In genomic region chr14:96136361-96136760, GRCh38 we compare ENCODE assay signal across 14 cellular contexts.
DNase-seq lines count a peak whose midpoint lies in the region; TF ChIP-seq lines count a peak whose summit lies in the region.
"Had no signal": no experiment of that assay in that cellular context is flagged by ENCODE, and none has a peak within 500 bp of the region (broad histone marks: within the 10 kb centered on the region; RNA-seq: fewer than 3 reads in every experiment).

No MANE protein-coding gene starts in this region.

- peaks cover 13% of the 10 kb centered on the region for H3K4me1 Mint-ChIP-seq in Calu3 (ENCODE audit: low read depth, unreplicated experiment)
- H3K4me1 Mint-ChIP-seq: CD8-positive, alpha-beta memory T cell; endodermal cell; H9 had no signal

- intact Hi-C loops in Calu3 (cut with micrococcal nuclease; ENCODE audit: unreplicated experiment) = no loop called here

- peaks cover 7% of the 10 kb centered on the region for H3K9me3 Mint-ChIP-seq in Calu3 (ENCODE audit: low read depth, unreplicated experiment)

- peaks cover 16% of the 10 kb centered on the region for H3K27me3 Mint-ChIP-seq in Calu3 (ENCODE audit: unreplicated experiment)

- no peaks in the 10 kb centered on the region for H3K4me1 ChIP-seq in suprapubic skin

- H3K36me3 ChIP-seq in suprapubic skin = no peaks in the 10 kb centered on the region

- no peak for TF ChIP-seq POLR2A in suprapubic skin (IDR thresholded peaks at IDR 0.05)

- CTCF ChIA-PET in Calu3 (lab: Charles Lee) = no interaction called here

- no peak overlapping the region for H3K27ac ChIP-seq in suprapubic skin

- in situ Hi-C loops in astrocyte of the spinal cord (cut with HindIII; ENCODE audit: low sequenced_read_pairs) = no loop called here

- H3K4me3 ChIP-seq in astrocyte of the spinal cord (ENCODE audit: low read depth, low read length) = no peak overlapping the region
- no peak overlapping the region for H3K4me3 ChIP-seq in suprapubic skin

- peak; percentile 25 for DNase-seq in Calu3
- DNase-seq in M059J (ENCODE audit: low read depth) = peak; percentile 91
- peak; percentile 64 for DNase-seq in astrocyte of the spinal cord (ENCODE audit: low read depth, low spot score)
- peak; percentile 75 for DNase-seq in kidney tubule cell (ENCODE audit: low spot score)
- no peak for DNase-seq in HPDE6-E6E7 (ENCODE audit: extremely low spot score)
- no peak for DNase-seq in suprapubic skin (ENCODE audit: low spot score in 2 of 2)
- no peak for DNase-seq in NCI-H345 treated with DMSO at 0.1 percent for 48 hours (lab: John Stamatoyannopoulos, UW; ENCODE audit: unreplicated experiment)
- no peak for DNase-seq in T-helper 2 cell
- DNase-seq: CD8-positive, alpha-beta memory T cell; endodermal cell; H9; NCI-H2081 treated with DMSO at 0.1 percent for 48 hours; retina; stimulated activated CD4-positive, alpha-beta T cell treated with anti-CD3 and anti-CD28 coated beads, Interleukin-4, amount 100 ng/mL, for 24 hours had no signal

- 31% methylated on average over 3 of the region's 3 CpGs for WGBS in suprapubic skin

- H3K27me3 ChIP-seq in suprapubic skin = peaks cover 4% of the 10 kb centered on the region

- no peak for TF ChIP-seq EP300 in suprapubic skin (IDR thresholded peaks at IDR 0.05)

- H3K36me3 Mint-ChIP-seq in Calu3 (ENCODE audit: insufficient read depth, unreplicated experiment) = peaks cover 5% of the 10 kb centered on the region
- H3K36me3 Mint-ChIP-seq: CD8-positive, alpha-beta memory T cell had no signal

- BruUV-seq in Calu3 (replicated peaks; lab: Mats Ljungman, UMichigan) = no TSS peak

- no peaks in the 10 kb centered on the region for H3K9me3 ChIP-seq in suprapubic skin

- no peak overlapping the region for H3K27ac Mint-ChIP-seq in Calu3 (ENCODE audit: unreplicated experiment)
- H3K27ac Mint-ChIP-seq: CD8-positive, alpha-beta memory T cell; endodermal cell; H9 had no signal

- TF ChIP-seq CTCF in Calu3 (IDR thresholded peaks at IDR 0.05; ENCODE audit: unreplicated experiment) (no peak), astrocyte of the spinal cord (IDR thresholded peaks at IDR 0.05; ENCODE audit: low read depth, low read length) (no peak), suprapubic skin (IDR thresholded peaks at IDR 0.05) (no peak)

- H3K4me3 Mint-ChIP-seq in Calu3 (ENCODE audit: low read depth, unreplicated experiment) = no peak overlapping the region
- H3K4me3 Mint-ChIP-seq: CD8-positive, alpha-beta memory T cell; endodermal cell; H9 had no signal

Comparison
In these comparisons a context has a peak if more than half of its experiments do, and no peak if none do; other contexts are left out.
1. DNase-seq: peak in Calu3 (single experiment), M059J (single experiment), astrocyte of the spinal cord (single experiment) and kidney tubule cell (single experiment); none in HPDE6-E6E7 (single experiment), suprapubic skin (0 of 2), NCI-H345 treated with DMSO at 0.1 percent for 48 hours (single experiment) and T-helper 2 cell (0 of 5).